Comparison of ENCODE assay signal across 17 cellular contexts in genomic region chr14:103045387-103045869, GRCh38. TPM values are rescaled to one million over a fixed set of nuclear protein-coding genes. Genes with fewer than 3 reads are reported as not detected.
DNase-seq lines count a peak whose midpoint lies in the region; TF ChIP-seq lines count a peak whose summit lies in the region.
"Had no signal": no experiment of that assay in that cellular context is flagged by ENCODE, and none has a peak within 500 bp of the region (broad histone marks: within the 10 kb centered on the region; RNA-seq: fewer than 3 reads in every experiment).

No MANE protein-coding gene starts in this region.

- H3K4me1 ChIP-seq in BLaER1 (peaks cover 30% of the 10 kb centered on the region), GM23248 (ENCODE audit: insufficient read depth) (no peaks in the 10 kb centered on the region)

- in situ Hi-C loops in GM23248 (cut with MboI), result no loop called here

- H3K4me3 ChIP-seq in BLaER1, result peak overlapping the region; percentile 18; the same call in 1 of the 2 replicates
- no peak overlapping the region for H3K4me3 ChIP-seq in NB4 (ENCODE audit: low read depth, low read length)
- no peak overlapping the region for H3K4me3 ChIP-seq in GM23248

- no peak overlapping the region for H2AFZ ChIP-seq in GM23248

- H3K9me2 ChIP-seq in GM23248 (ENCODE audit: insufficient read depth), result no peaks in the 10 kb centered on the region

- WGBS in GM23248 (ENCODE audit: low coverage in 1 of 2, low lambda C conversion rate in 2 of 2, missing lambda C conversion rate in 2 of 2), 2 experiments, result 76 to 78% methylated on average over 15 of the region's 15 CpGs

- H3K4me2 ChIP-seq in BLaER1, result peak overlapping the region; percentile 84
- no peak overlapping the region for H3K4me2 ChIP-seq in GM23248 (ENCODE audit: unreplicated experiment)

- no peak for TF ChIP-seq CTCF in NB4 (IDR thresholded peaks at IDR 0.05; ENCODE audit: low read depth, low read length)

- H3K36me3 ChIP-seq in BLaER1 (peaks cover 6% of the 10 kb centered on the region; the same call in 1 of the 2 replicates), GM23248 (ENCODE audit: low read depth) (peaks cover 19% of the 10 kb centered on the region)

- H3K27me3 ChIP-seq in BLaER1 (no peaks in the 10 kb centered on the region), GM23248 (replicated peaks; ENCODE audit: insufficient read depth) (no peaks in the 10 kb centered on the region)

- no peak overlapping the region for H3K27ac ChIP-seq in BLaER1
- H3K27ac ChIP-seq in GM23248, result no peak overlapping the region
- H3K27ac ChIP-seq: epithelial cell of prostate had no signal

- peak; percentile 35 for DNase-seq in GM19238 (ENCODE audit: insufficient read length, low spot score)
- peak; percentile 20 for DNase-seq in NB4 (ENCODE audit: low read depth)
- DNase-seq in left kidney (ENCODE audit: low read depth, low spot score), result peak; percentile 67
- no peak for DNase-seq in activated gamma-delta T cell treated with Interleukin-2 at 50 U/mL for 16 hours
- no peak for DNase-seq in GM23248
- no peak for DNase-seq in NCI-H1694 treated with DMSO at 0.1 percent for 48 hours (lab: John Stamatoyannopoulos, UW)
- no peak for DNase-seq in DMS114 treated with DMSO at 0.1 percent for 48 hours (lab: John Stamatoyannopoulos, UW; ENCODE audit: unreplicated experiment)
- DNase-seq: activated CD8-positive, alpha-beta memory T cell treated with anti-CD3 and anti-CD28 coated beads, Interleukin-2, amount 10 ng/mL, durations not matched to agents 7 days and 5 days; GF-D8; mesendoderm; NCI-H1436 treated with DMSO at 0.1 percent for 48 hours; PC-3 had no signal

- H3F3A ChIP-seq in GM23248 (ENCODE audit: insufficient read depth), result no peaks in the 10 kb centered on the region

- peaks cover 100% of the 10 kb centered on the region for H3K79me2 ChIP-seq in GM23248 (ENCODE audit: insufficient read depth)

- H4K20me1 ChIP-seq in BLaER1 (peaks cover 22% of the 10 kb centered on the region), GM23248 (ENCODE audit: insufficient read depth) (peaks cover 27% of the 10 kb centered on the region; the same call in 1 of the 2 replicates)

- no peak for TF ChIP-seq POLR2A in NB4 (IDR thresholded peaks at IDR 0.05; ENCODE audit: extremely low read depth, insufficient read length)

- H3K9ac ChIP-seq in BLaER1 (0 out of 2 replicates have a peak overlapping the region, but pooled peaks have one; percentile 22), GM23248 (no peak overlapping the region)

- H3K9me3 ChIP-seq in BLaER1, result peaks cover 16% of the 10 kb centered on the region
- H3K9me3 ChIP-seq in GM23248 (ENCODE audit: low read depth), result no peaks in the 10 kb centered on the region

RNA-seq across cellular contexts. Expression of gene CDC42BPB, which starts 11.9 kb away (rescaled TPM):
- total RNA-seq in GM23248 (2014; rRNA removed; shearing (Covaris generic)), result 94.5 and 106 TPM in 2 replicates
- 10.3 and 13.0 TPM in 2 replicates for polyA plus RNA-seq in GM23248 (2016; fragmentation: Nextera tagmentation; extraction: Ambion mirVana)

RNA-seq across cellular contexts. Expression of gene LBHD2, which starts 38.6 kb away (rescaled TPM):
- not detected in 2 replicates for total RNA-seq in GM23248 (2014; rRNA removed; shearing (Covaris generic))
- not detected in 2 replicates for polyA plus RNA-seq in GM23248 (2016; fragmentation: Nextera tagmentation; extraction: Ambion mirVana)
- total RNA-seq: activated CD8-positive, alpha-beta memory T cell treated with anti-CD3 and anti-CD28 coated beads, Interleukin-2, amount 10 ng/mL, durations not matched to agents 7 days and 5 days; PC-3; sciatic nerve; urinary bladder had no signal
- polyA plus RNA-seq: BJ, urinary bladder had no signal

RNA-seq across cellular contexts. Expression of gene EXOC3L4, which starts 49.1 kb away (rescaled TPM):
- total RNA-seq in GM23248 (2014; rRNA removed; shearing (Covaris generic)), result not detected in 2 replicates
- polyA plus RNA-seq in GM23248 (2016; fragmentation: Nextera tagmentation; extraction: Ambion mirVana), result not detected in 2 replicates
- total RNA-seq: activated CD8-positive, alpha-beta memory T cell treated with anti-CD3 and anti-CD28 coated beads, Interleukin-2, amount 10 ng/mL, durations not matched to agents 7 days and 5 days had no signal
- polyA plus RNA-seq: BJ had no signal

Comparison
In these comparisons a context has a peak if more than half of its experiments do, and no peak if none do; other contexts are left out.
1. DNase-seq: peak in GM19238 (single experiment), NB4 (single experiment) and left kidney (single experiment); none in activated gamma-delta T cell treated with Interleukin-2 at 50 U/mL for 16 hours (single experiment), GM23248 (single experiment), NCI-H1694 treated with DMSO at 0.1 percent for 48 hours (single experiment) and DMS114 treated with DMSO at 0.1 percent for 48 hours (single experiment).